10 cellular contexts compared by ENCODE assay signal in the genomic region with DNA sequence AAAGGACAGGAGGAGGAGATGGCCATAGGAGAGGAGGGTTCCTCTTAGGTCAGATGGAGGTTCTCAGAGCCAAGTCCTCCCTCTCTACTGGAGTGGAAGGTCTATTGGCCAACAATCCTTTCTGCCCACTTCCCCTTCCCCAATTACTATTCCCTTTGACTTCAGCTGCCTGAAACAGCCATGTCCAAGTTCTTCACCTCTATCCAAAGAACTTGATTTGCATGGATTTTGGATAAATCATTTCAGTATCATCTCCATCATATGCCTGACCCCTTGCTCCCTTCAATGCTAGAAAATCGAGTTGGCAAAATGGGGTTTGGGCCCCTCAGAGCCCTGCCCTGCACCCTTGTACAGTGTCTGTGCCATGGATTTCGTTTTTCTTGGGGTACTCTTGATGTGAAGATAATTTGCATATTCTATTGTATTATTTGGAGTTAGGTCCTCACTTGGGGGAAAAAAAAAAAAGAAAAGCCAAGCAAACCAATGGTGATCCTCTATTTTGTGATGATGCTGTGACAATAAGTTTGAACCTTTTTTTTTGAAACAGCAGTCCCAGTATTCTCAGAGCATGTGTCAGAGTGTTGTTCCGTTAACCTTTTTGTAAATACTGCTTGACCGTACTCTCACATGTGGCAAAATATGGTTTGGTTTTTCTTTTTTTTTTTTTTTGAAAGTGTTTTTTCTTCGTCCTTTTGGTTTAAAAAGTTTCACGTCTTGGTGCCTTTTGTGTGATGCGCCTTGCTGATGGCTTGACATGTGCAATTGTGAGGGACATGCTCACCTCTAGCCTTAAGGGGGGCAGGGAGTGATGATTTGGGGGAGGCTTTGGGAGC. TPM values are rescaled to one million over a fixed set of nuclear protein-coding genes. Genes with fewer than 3 reads are reported as not detected.
DNase-seq lines count a peak whose midpoint lies in the region; ATAC-seq and TF ChIP-seq lines count a peak whose summit lies in the region.
"Had no signal": no experiment of that assay in that cellular context is flagged by ENCODE, and none has a peak within 500 bp of the region (broad histone marks: within the 10 kb centered on the region; RNA-seq: fewer than 3 reads in every experiment).

No MANE protein-coding gene starts in this region.

- H3K9me2 ChIP-seq in GM23248 (ENCODE audit: insufficient read depth) (no peaks in the 10 kb centered on the region), SU-DHL-6 (replicated peaks; ENCODE audit: insufficient read depth, low read length) (no peaks in the 10 kb centered on the region)

- H3K4me3 ChIP-seq in GM23248: peak overlapping the region; percentile 85
- no peak overlapping the region for H3K4me3 ChIP-seq in SU-DHL-6 (ENCODE audit: insufficient read depth, low read length, poor library complexity, severe bottlenecking)
- peak overlapping the region in 2 of 3 donors; percentile 86 to 93 for H3K4me3 ChIP-seq in skeletal muscle tissue (ENCODE audit: low read length in 3 of 3)

- H3F3A ChIP-seq in GM23248 (ENCODE audit: insufficient read depth) (peaks cover 51% of the 10 kb centered on the region), SU-DHL-6 (ENCODE audit: insufficient read depth) (peaks cover 13% of the 10 kb centered on the region)

- ATAC-seq in GM18873 (IDR thresholded peaks at IDR 0.05; ENCODE audit: low FRiP score, unreplicated experiment): no peak
- ATAC-seq: sciatic nerve had no signal

- H4K20me1 ChIP-seq in GM23248 (ENCODE audit: insufficient read depth) (peaks cover 20% of the 10 kb centered on the region), SU-DHL-6 (ENCODE audit: low read depth, low read length) (peaks cover 6% of the 10 kb centered on the region; the same call in 1 of the 2 replicates)

- peaks cover 22% of the 10 kb centered on the region; the same call in 1 of the 2 replicates for H3K36me3 ChIP-seq in GM23248 (ENCODE audit: low read depth)
- no peaks in the 10 kb centered on the region; the same call in 1 of the 2 replicates for H3K36me3 ChIP-seq in SU-DHL-6 (ENCODE audit: low read length)
- peaks cover 7 to 11% (median 11%) of the 10 kb centered on the region in 3 donors for H3K36me3 ChIP-seq in skeletal muscle tissue (ENCODE audit: control insufficient read depth in 3 of 3, insufficient read depth in 3 of 3, low read length in 3 of 3)
- H3K36me3 ChIP-seq: adrenal gland had no signal

- H3K79me2 ChIP-seq in GM23248 (ENCODE audit: insufficient read depth): peaks cover 37% of the 10 kb centered on the region
- no peaks in the 10 kb centered on the region for H3K79me2 ChIP-seq in SU-DHL-6 (ENCODE audit: insufficient read depth, low read length)

- H3K9ac ChIP-seq in GM23248 (peak overlapping the region; percentile 90), SU-DHL-6 (ENCODE audit: low read length) (no peak overlapping the region), skeletal muscle tissue (ENCODE audit: low read depth in 1 of 3, low read length in 3 of 3) (no peak overlapping the region)

- no peak for TF ChIP-seq CTCF in SU-DHL-6 (IDR thresholded peaks at IDR 0.05; ENCODE audit: insufficient read depth, low read length, poor library complexity, severe bottlenecking)

- H3K9me3 ChIP-seq in GM23248 (ENCODE audit: low read depth) (no peaks in the 10 kb centered on the region), SU-DHL-6 (ENCODE audit: insufficient read depth, low read length) (no peaks in the 10 kb centered on the region), skeletal muscle tissue (ENCODE audit: control insufficient read depth in 3 of 3, low read length in 3 of 3) (no peaks in the 10 kb centered on the region)
- H3K9me3 ChIP-seq: adrenal gland had no signal

- DNase-seq in GM23248: peak; percentile 31
- DNase-seq in epithelial cell of prostate (ENCODE audit: low read depth, low spot score): no peak
- DNase-seq in NCI-H1048 (lab: John Stamatoyannopoulos, UW): no peak
- no peak for DNase-seq in activated effector memory CD4-positive, alpha-beta T cell treated with Interleukin-2 at 50 U/mL for 16 hours
- DNase-seq: NCI-H524 treated with DMSO at 0.1 percent for 48 hours had no signal

- H2AFZ ChIP-seq in GM23248 (no peak overlapping the region), SU-DHL-6 (ENCODE audit: low read depth, low read length, severe bottlenecking) (no peak overlapping the region)

- H3K27me3 ChIP-seq in GM23248 (replicated peaks; ENCODE audit: insufficient read depth) (no peaks in the 10 kb centered on the region), SU-DHL-6 (ENCODE audit: low read length) (no peaks in the 10 kb centered on the region), skeletal muscle tissue (ENCODE audit: control insufficient read depth in 3 of 3, insufficient read depth in 3 of 3, low read length in 3 of 3) (peaks cover 0 to 7% (median 3%) of the 10 kb centered on the region in 3 donors)
- H3K27me3 ChIP-seq: adrenal gland had no signal

- in situ Hi-C loops in GM23248 (cut with MboI): no loop called here

- H3K4me2 ChIP-seq in GM23248 (ENCODE audit: unreplicated experiment) (peak overlapping the region; percentile 81), SU-DHL-6 (ENCODE audit: low read depth, low read length, poor library complexity, severe bottlenecking) (peak overlapping the region; percentile 18)

- H3K27ac ChIP-seq in GM23248 (no peak overlapping the region), SU-DHL-6 (ENCODE audit: low read depth, low read length) (no peak overlapping the region), epithelial cell of prostate (peak overlapping the region; percentile 39), skeletal muscle tissue (ENCODE audit: low read depth, low read length) (no peak overlapping the region)
- H3K27ac ChIP-seq: adrenal gland had no signal

- WGBS in GM23248 (ENCODE audit: low coverage in 1 of 2, low lambda C conversion rate in 2 of 2, missing lambda C conversion rate in 2 of 2), 2 experiments: 85 to 91% methylated on average over 7 of the region's 7 CpGs

- H3K4me1 ChIP-seq in GM23248 (ENCODE audit: insufficient read depth) (peaks cover 24% of the 10 kb centered on the region), skeletal muscle tissue (ENCODE audit: control insufficient read depth in 3 of 3, insufficient read depth in 3 of 3, low read length in 3 of 3) (peaks cover 26 to 35% (median 34%) of the 10 kb centered on the region in 3 donors)

RNA-seq across cellular contexts. Expression of a gene that starts 3.1 kb away (rescaled TPM):
- 14.3 and 19.0 TPM in 2 replicates for total RNA-seq in GM23248 (2014; rRNA removed; shearing (Covaris generic))
- 161 and 170 TPM in 2 replicates for polyA plus RNA-seq in GM23248 (2016; fragmentation: Nextera tagmentation; extraction: Ambion mirVana)
- total RNA-seq in skeletal muscle tissue: 21.4 TPM

RNA-seq across cellular contexts. Expression of a gene that starts 29.5 kb away (rescaled TPM):
- 4.4 and 5.0 TPM in 2 replicates for total RNA-seq in GM23248 (2014; rRNA removed; shearing (Covaris generic))
- polyA plus RNA-seq in GM23248 (2016; fragmentation: Nextera tagmentation; extraction: Ambion mirVana): 8.6 and 9.4 TPM in 2 replicates
- 7.3 TPM for total RNA-seq in skeletal muscle tissue
